1 cellular context compared by ENCODE assay signal in genomic region chr5:151327585-151327984, GRCh38.
A peak's percentile ranks its signal among the peaks of the same experiment; 100 is the strongest.
TF ChIP-seq lines count a peak whose summit lies in the region.

No MANE protein-coding gene starts in this region.

TF ChIP-seq in K562, 482 proteins besides CTCF, POLR2A, EP300 and RAD21:
- TF ChIP-seq PBX2 (CRISPR knock-in tag; IDR thresholded peaks at IDR 0.05; ENCODE audit: low read depth) (no peak), PBX2 (tag; conservative IDR thresholded peaks at IDR 0.05; ENCODE audit: low read depth) (peak; percentile 85), ELF2 (CRISPR knock-in tag; IDR thresholded peaks at IDR 0.05) (no peak), PKNOX1 (IDR thresholded peaks at IDR 0.05) (peak; percentile 55), MEIS2 (IDR thresholded peaks at IDR 0.05; ENCODE audit: partially characterized antibody) (peak; percentile 22)
